ENCODE assay signal across 8 cellular contexts in genomic region chr6:35688605-35689322, GRCh38. TPM values are rescaled to one million over a fixed set of nuclear protein-coding genes. Genes with fewer than 3 reads are reported as not detected.
A peak's percentile ranks its signal among the peaks of the same experiment; 100 is the strongest.
DNase-seq lines count a peak whose midpoint lies in the region; ATAC-seq and TF ChIP-seq lines count a peak whose summit lies in the region.

TSS of gene FKBP5 (minus strand) at chr6:35688915. CDS start at chr6:35642824, 46,091 bp downstream.

- DNase-seq in DMS79 (lab: John Stamatoyannopoulos, UW) (peak; percentile 77), KBM-7 (peak; percentile 91), SK-N-MC (ENCODE audit: low read depth, low spot score) (no peak), germinal center (ENCODE audit: low spot score) (peak; percentile 96), occipital lobe (lab: John Stamatoyannopoulos, UW) (peak; percentile 89), suprapubic skin (ENCODE audit: low spot score in 2 of 2) (peak; percentile 97 to 98)
- peak; percentile 93 for DNase-seq in activated naive CD4-positive, alpha-beta T cell treated with anti-CD3 and anti-CD28 coated beads, Interleukin-2, amount 10 ng/mL, durations not matched to agents 7 days and 5 days

- in situ Hi-C loops in KBM-7 (cut with MboI; ENCODE audit: low pct_unique_long_range_greater_than_20kb, low sequenced_read_pairs), result no loop called here

- H3K9me3 Mint-ChIP-seq in activated naive CD4-positive, alpha-beta T cell treated with anti-CD3 and anti-CD28 coated beads, Interleukin-2, amount 10 ng/mL, durations not matched to agents 7 days and 5 days, result no peaks in the 10 kb centered on the region

- peak; percentile 82 for ATAC-seq in GM21576 (IDR thresholded peaks at IDR 0.05; ENCODE audit: unreplicated experiment)

- TF ChIP-seq EP300 in suprapubic skin (IDR thresholded peaks at IDR 0.05), result no peak

- peaks cover 44% of the 10 kb centered on the region for H3K4me1 ChIP-seq in suprapubic skin

- no peaks in the 10 kb centered on the region for H3K36me3 ChIP-seq in SK-N-MC (ENCODE audit: insufficient read depth, low read length)
- peaks cover 5% of the 10 kb centered on the region for H3K36me3 ChIP-seq in suprapubic skin

- peaks cover 2% of the 10 kb centered on the region for H3K36me3 Mint-ChIP-seq in activated naive CD4-positive, alpha-beta T cell treated with anti-CD3 and anti-CD28 coated beads, Interleukin-2, amount 10 ng/mL, durations not matched to agents 7 days and 5 days

- 8% methylated on average over 18 of the region's 80 CpGs for WGBS in suprapubic skin

- CTCF ChIA-PET in activated naive CD4-positive, alpha-beta T cell treated with anti-CD3 and anti-CD28 coated beads, Interleukin-2, amount 10 ng/mL, durations not matched to agents 7 days and 5 days (lab: Charles Lee), result interaction anchor here (0.5 to 1.5 kb wide), 3 partner anchors 14 to 104 kb away, joined by 3 read pairs; no protein-coding TSS in a partner anchor

- no peak for TF ChIP-seq CTCF in suprapubic skin (IDR thresholded peaks at IDR 0.05)

- H3K9ac ChIP-seq in SK-N-MC (ENCODE audit: insufficient read length), result peak within 1 kb of the TSS; percentile 80

- peak; percentile 80 to 98 for TF ChIP-seq POLR2A in suprapubic skin (IDR thresholded peaks at IDR 0.05)

- H3K4me3 ChIP-seq in SK-N-MC (peak within 1 kb of the TSS; percentile 98), suprapubic skin (peak within 1 kb of the TSS; percentile 72)

- no peak within 1 kb of the TSS for H3K27ac ChIP-seq in SK-N-MC
- peak within 1 kb of the TSS; percentile 100 for H3K27ac ChIP-seq in suprapubic skin

- H3K4me3 Mint-ChIP-seq in activated naive CD4-positive, alpha-beta T cell treated with anti-CD3 and anti-CD28 coated beads, Interleukin-2, amount 10 ng/mL, durations not matched to agents 7 days and 5 days, result peak within 1 kb of the TSS; percentile 89

- H3K9me3 ChIP-seq in SK-N-MC (ENCODE audit: low read depth, low read length) (no peaks in the 10 kb centered on the region), suprapubic skin (no peaks in the 10 kb centered on the region)

- peaks cover 14% of the 10 kb centered on the region for H3K4me1 Mint-ChIP-seq in activated naive CD4-positive, alpha-beta T cell treated with anti-CD3 and anti-CD28 coated beads, Interleukin-2, amount 10 ng/mL, durations not matched to agents 7 days and 5 days

- no peaks in the 10 kb centered on the region for H3K27me3 ChIP-seq in suprapubic skin

- no peaks in the 10 kb centered on the region for H3K27me3 Mint-ChIP-seq in activated naive CD4-positive, alpha-beta T cell treated with anti-CD3 and anti-CD28 coated beads, Interleukin-2, amount 10 ng/mL, durations not matched to agents 7 days and 5 days

- H3K27ac Mint-ChIP-seq in activated naive CD4-positive, alpha-beta T cell treated with anti-CD3 and anti-CD28 coated beads, Interleukin-2, amount 10 ng/mL, durations not matched to agents 7 days and 5 days, result peak within 1 kb of the TSS; percentile 88

RNA-seq across cellular contexts. Expression of gene FKBP5, which starts in this region (rescaled TPM):
- total RNA-seq in occipital lobe (3.1 TPM), suprapubic skin (100 to 1,000 TPM; 198 to 321 (median 244) TPM)

Comparison
In these comparisons a context has a peak if more than half of its experiments do, and no peak if none do; other contexts are left out.
1. RNA of gene FKBP5 (total RNA-seq): 198 to 321 TPM in suprapubic skin; 3.1 TPM in occipital lobe (single experiment); every median in the first group is over 10 times any median in the second.